In genomic region chr3:188956839-188957489, GRCh38 we compare ENCODE assay signal across 8 cellular contexts.
A peak's percentile ranks its signal among the peaks of the same experiment; 100 is the strongest.
DNase-seq lines count a peak whose midpoint lies in the region; ATAC-seq and TF ChIP-seq lines count a peak whose summit lies in the region.

No MANE protein-coding gene starts in this region.

- POLR2A ChIA-PET in HEK293T (lab: Yijun Ruan, JAX): no interaction called here
- POLR2A ChIA-PET in OCI-LY7 (lab: Charles Lee): interaction anchor here (0.9 to 1.0 kb wide), 2 partner anchors 11 to 865 kb away, joined by 3 read pairs; no protein-coding TSS in a partner anchor

- H4K20me1 ChIP-seq in OCI-LY7 (ENCODE audit: insufficient read depth, low read length): no peaks in the 10 kb centered on the region

- H3K27me3 Mint-ChIP-seq in mesothelial cell of epicardium (ENCODE audit: low read depth): no peaks in the 10 kb centered on the region

- H3K79me2 ChIP-seq in OCI-LY7 (ENCODE audit: insufficient read depth, low read depth, low read length): no peaks in the 10 kb centered on the region

- H3K27me3 ChIP-seq in dorsolateral prefrontal cortex: no peaks in the 10 kb centered on the region

- ATAC-seq in HG02763 (IDR thresholded peaks at IDR 0.05; ENCODE audit: unreplicated experiment) (no peak), GM21529 (IDR thresholded peaks at IDR 0.05; ENCODE audit: unreplicated experiment) (no peak), GM18498 (IDR thresholded peaks at IDR 0.05; ENCODE audit: unreplicated experiment) (no peak)

- H3K36me3 Mint-ChIP-seq in mesothelial cell of epicardium: no peaks in the 10 kb centered on the region

- H3K9me2 ChIP-seq in OCI-LY7 (ENCODE audit: insufficient read depth, low read length): no peaks in the 10 kb centered on the region

- peak; percentile 9 for DNase-seq in CMK (ENCODE audit: low read depth)
- DNase-seq in HEK293T (ENCODE audit: extremely low spot score): peak; percentile 8
- DNase-seq in OCI-LY7 (ENCODE audit: low spot score): peak; percentile 74
- DNase-seq in dorsolateral prefrontal cortex: peak in 1 of 10 donors; percentile 16
- no peak for DNase-seq in mesothelial cell of epicardium (ENCODE audit: low spot score in 2 of 2, unreplicated experiment in 2 of 2)

- H3K9me3 Mint-ChIP-seq in mesothelial cell of epicardium: no peaks in the 10 kb centered on the region

- CTCF ChIA-PET in HEK293T (lab: Yijun Ruan, JAX) (interaction anchor here (0.6 kb wide), 1 partner anchor 870 kb away, joined by 4 read pairs; no protein-coding TSS in a partner anchor), OCI-LY7 (lab: Charles Lee; ENCODE audit: unreplicated experiment) (interaction anchor here (0.9 kb wide), 1 partner anchor 862 kb away, joined by 4 read pairs; no protein-coding TSS in a partner anchor)

- H3K4me1 ChIP-seq in OCI-LY7 (ENCODE audit: insufficient read depth, low read length, poor library complexity, severe bottlenecking): peaks cover 12% of the 10 kb centered on the region

- no peaks in the 10 kb centered on the region for H3K9me3 ChIP-seq in OCI-LY7 (ENCODE audit: low read length)

- no peaks in the 10 kb centered on the region for H3K4me1 Mint-ChIP-seq in mesothelial cell of epicardium

- intact Hi-C loops in OCI-LY7 (cut with micrococcal nuclease; ENCODE audit: unreplicated experiment) (loop anchor here (5.0 to 10.0 kb wide), 5 partner anchors 205 to 1245 kb away; no protein-coding TSS in a partner anchor), dorsolateral prefrontal cortex (cut with DNase I) (loop anchor here (2.0 to 10.0 kb wide), 3 partner anchors 190 to 802 kb away; partner anchors contain the start of gene LPP (in 1 of the 2))

- H3K27ac Mint-ChIP-seq in mesothelial cell of epicardium: no peak overlapping the region

- TF ChIP-seq CTCF in OCI-LY7 (conservative IDR thresholded peaks at IDR 0.05; ENCODE audit: low read length) (peak; percentile 97), dorsolateral prefrontal cortex (IDR thresholded peaks at IDR 0.05 in 54 of 56, conservative IDR thresholded peaks at IDR 0.05 in 2 of 56; ENCODE audit: low read depth in 1 of 56, partially characterized antibody in 56 of 56) (peak; percentile 69 to 93 (median 86)), mesothelial cell of epicardium (IDR thresholded peaks at IDR 0.05; ENCODE audit: unreplicated experiment) (peak; percentile 93)

- H3K27ac ChIP-seq in OCI-LY7 (ENCODE audit: low read depth, low read length, poor library complexity, severe bottlenecking): no peak overlapping the region
- peak overlapping the region in 22 of 59 donors; percentile 1 to 72 (median 30) for H3K27ac ChIP-seq in dorsolateral prefrontal cortex

- BruUV-seq in OCI-LY7 (replicated peaks; lab: Mats Ljungman, UMichigan): no TSS peak

- no peak overlapping the region for H2AFZ ChIP-seq in OCI-LY7 (ENCODE audit: low read length)

- H3K4me3 Mint-ChIP-seq in mesothelial cell of epicardium: no peak overlapping the region

- H3K36me3 ChIP-seq in OCI-LY7 (ENCODE audit: insufficient read depth, low read length): no peaks in the 10 kb centered on the region

- H3K4me2 ChIP-seq in OCI-LY7 (ENCODE audit: low read length): no peak overlapping the region

- H3K4me3 ChIP-seq in OCI-LY7 (ENCODE audit: low read depth, low read length, poor library complexity, severe bottlenecking) (no peak overlapping the region), dorsolateral prefrontal cortex (no peak overlapping the region)

TF ChIP-seq in HEK293T, 16 proteins besides CTCF, POLR2A, EP300 and RAD21:
- TF ChIP-seq HDGF (IDR thresholded peaks at IDR 0.05; ENCODE audit: borderline replicate concordance): no peak
- TF ChIP-seq ELF4 (IDR thresholded peaks at IDR 0.05): no peak
- TF ChIP-seq L3MBTL2 (conservative IDR thresholded peaks at IDR 0.05): no peak

Comparison
In these comparisons a context has a peak if more than half of its experiments do, and no peak if none do; other contexts are left out.
1. DNase-seq: peak in CMK (single experiment), HEK293T (single experiment) and OCI-LY7 (single experiment); none in mesothelial cell of epicardium (0 of 2).
2. Peak in every context shown above with its lines, with median percentiles within 50 percentile points of each other: CTCF ChIP-seq.